ENCODE assay signal across 1 cellular context in genomic region chr3:56124546-56124945, GRCh38.
TF ChIP-seq lines count a peak whose summit lies in the region.

No MANE protein-coding gene starts in this region.

TF ChIP-seq in GM23338, 12 proteins besides CTCF, POLR2A, EP300 and RAD21:
- TF ChIP-seq ZNF462 (CRISPR knock-in tag; IDR thresholded peaks at IDR 0.05) = no peak
- no peak for TF ChIP-seq NANOG (IDR thresholded peaks at IDR 0.05; ENCODE audit: borderline replicate concordance)
- no peak for TF ChIP-seq STAT1 (IDR thresholded peaks at IDR 0.05; ENCODE audit: unreplicated experiment)
